ENCODE assay signal across 8 cellular contexts in genomic region chr9:100066539-100066938, GRCh38. TPM values are rescaled to one million over a fixed set of nuclear protein-coding genes. Genes with fewer than 3 reads are reported as not detected.
DNase-seq lines count a peak whose midpoint lies in the region; ATAC-seq and TF ChIP-seq lines count a peak whose summit lies in the region.

No MANE protein-coding gene starts in this region.

- peaks cover 27 to 53% of the 10 kb centered on the region in 2 donors for H3K4me1 Mint-ChIP-seq in natural killer cell
- no peaks in the 10 kb centered on the region for H3K4me1 Mint-ChIP-seq in activated T-helper 17 cell treated with anti-CD3 and anti-CD28 coated beads, Interleukin-2, amount 50 U/mL, for 72 hours
- peaks cover 12% of the 10 kb centered on the region for H3K4me1 Mint-ChIP-seq in activated T-helper 2 cell treated with anti-CD3 and anti-CD28 coated beads, Interferon-gamma antibody, Interleukin-2, Interleukin-4, amounts not matched to agents 10 μg/mL and 5 μg/mL and 100 μg/mL, durations not matched to agents 14 hours and 24 hours and 36 hours (ENCODE audit: low read depth)

- H3K9me3 ChIP-seq in SK-N-MC (ENCODE audit: low read depth, low read length) (no peaks in the 10 kb centered on the region), PC-3 (ENCODE audit: low read length) (no peaks in the 10 kb centered on the region)

- no peaks in the 10 kb centered on the region for H3F3A ChIP-seq in PC-3 (ENCODE audit: low read length, unreplicated experiment)

- CTCF ChIA-PET in PC-3 (lab: Charles Lee): no interaction called here

- H3K9ac ChIP-seq in SK-N-MC (ENCODE audit: insufficient read length) (no peak overlapping the region), PC-3 (ENCODE audit: low read length) (no peak overlapping the region)

- H3K36me3 ChIP-seq in SK-N-MC (ENCODE audit: insufficient read depth, low read length) (no peaks in the 10 kb centered on the region), PC-3 (ENCODE audit: low read depth, low read length) (no peaks in the 10 kb centered on the region)

- H3K9me2 ChIP-seq in PC-3 (replicated peaks; ENCODE audit: low read length): no peaks in the 10 kb centered on the region

- no peaks in the 10 kb centered on the region for H3K27me3 Mint-ChIP-seq in natural killer cell (ENCODE audit: low read depth in 2 of 2)
- H3K27me3 Mint-ChIP-seq in activated T-helper 17 cell treated with anti-CD3 and anti-CD28 coated beads, Interleukin-2, amount 50 U/mL, for 72 hours: no peaks in the 10 kb centered on the region
- H3K27me3 Mint-ChIP-seq in activated T-helper 2 cell treated with anti-CD3 and anti-CD28 coated beads, Interferon-gamma antibody, Interleukin-2, Interleukin-4, amounts not matched to agents 10 μg/mL and 5 μg/mL and 100 μg/mL, durations not matched to agents 14 hours and 24 hours and 36 hours (ENCODE audit: low read depth): no peaks in the 10 kb centered on the region

- no peaks in the 10 kb centered on the region for H3K27me3 ChIP-seq in PC-3 (ENCODE audit: low read length)

- H3K4me2 ChIP-seq in PC-3 (ENCODE audit: low read length): no peak overlapping the region

- BruUV-seq in PC-3 (replicated peaks; lab: Mats Ljungman, UMichigan): no TSS peak

- H3K4me1 ChIP-seq in PC-3 (ENCODE audit: insufficient read depth, low read length): peaks cover 36% of the 10 kb centered on the region

- no peaks in the 10 kb centered on the region; the same call in 1 of the 2 replicates for H4K20me1 ChIP-seq in PC-3 (ENCODE audit: low read length)

- H3K27ac ChIP-seq in SK-N-MC (peak overlapping the region; percentile 59), PC-3 (ENCODE audit: low read length) (no peak overlapping the region)

- ATAC-seq in GM18520 (IDR thresholded peaks at IDR 0.05; ENCODE audit: unreplicated experiment): peak; percentile 54
- ATAC-seq in HG02852 (IDR thresholded peaks at IDR 0.05; ENCODE audit: unreplicated experiment): peak; percentile 68
- no peak for ATAC-seq in natural killer cell
- ATAC-seq in activated T-helper 17 cell treated with anti-CD3 and anti-CD28 coated beads, Interleukin-2, amount 50 U/mL, for 72 hours (replicated peaks): no peak
- ATAC-seq in PC-3: no peak

- H3K4me3 Mint-ChIP-seq in natural killer cell: no peak overlapping the region
- H3K4me3 Mint-ChIP-seq in activated T-helper 17 cell treated with anti-CD3 and anti-CD28 coated beads, Interleukin-2, amount 50 U/mL, for 72 hours: no peak overlapping the region
- no peak overlapping the region for H3K4me3 Mint-ChIP-seq in activated T-helper 2 cell treated with anti-CD3 and anti-CD28 coated beads, Interferon-gamma antibody, Interleukin-2, Interleukin-4, amounts not matched to agents 10 μg/mL and 5 μg/mL and 100 μg/mL, durations not matched to agents 14 hours and 24 hours and 36 hours (ENCODE audit: low read depth)

- H3K79me2 ChIP-seq in PC-3 (ENCODE audit: low read length): peaks cover 37% of the 10 kb centered on the region

- DNase-seq in SK-N-MC (ENCODE audit: low read depth, low spot score) (no peak), natural killer cell (no peak), PC-3 (no peak), posterior cingulate gyrus (no peak)
- no peak for DNase-seq in activated T-helper 2 cell treated with anti-CD3 and anti-CD28 coated beads, Interferon-gamma antibody, Interleukin-2, Interleukin-4, amounts not matched to agents 10 μg/mL and 5 μg/mL and 100 μg/mL, durations not matched to agents 14 hours and 24 hours and 36 hours (ENCODE audit: low spot score)

- no peak overlapping the region for H2AFZ ChIP-seq in PC-3 (ENCODE audit: low read length)

- H3K27ac Mint-ChIP-seq in natural killer cell: peak overlapping the region; percentile 72 to 75
- H3K27ac Mint-ChIP-seq in activated T-helper 17 cell treated with anti-CD3 and anti-CD28 coated beads, Interleukin-2, amount 50 U/mL, for 72 hours: no peak overlapping the region
- no peak overlapping the region for H3K27ac Mint-ChIP-seq in activated T-helper 2 cell treated with anti-CD3 and anti-CD28 coated beads, Interferon-gamma antibody, Interleukin-2, Interleukin-4, amounts not matched to agents 10 μg/mL and 5 μg/mL and 100 μg/mL, durations not matched to agents 14 hours and 24 hours and 36 hours

- POLR2A ChIA-PET in PC-3 (lab: Charles Lee; ENCODE audit: unreplicated experiment): interaction anchor here (0.7 kb wide), 1 partner anchor 14 kb away, joined by 3 read pairs; no protein-coding TSS in a partner anchor

- peak overlapping the region; percentile 50 for H3K4me3 ChIP-seq in SK-N-MC
- no peak overlapping the region for H3K4me3 ChIP-seq in PC-3 (ENCODE audit: low read length)

- no peaks in the 10 kb centered on the region for H3K36me3 Mint-ChIP-seq in natural killer cell
- H3K36me3 Mint-ChIP-seq in activated T-helper 17 cell treated with anti-CD3 and anti-CD28 coated beads, Interleukin-2, amount 50 U/mL, for 72 hours (ENCODE audit: low read depth): no peaks in the 10 kb centered on the region
- peaks cover 9% of the 10 kb centered on the region for H3K36me3 Mint-ChIP-seq in activated T-helper 2 cell treated with anti-CD3 and anti-CD28 coated beads, Interferon-gamma antibody, Interleukin-2, Interleukin-4, amounts not matched to agents 10 μg/mL and 5 μg/mL and 100 μg/mL, durations not matched to agents 14 hours and 24 hours and 36 hours (ENCODE audit: low read depth)

- no peaks in the 10 kb centered on the region for H3K9me3 Mint-ChIP-seq in natural killer cell
- no peaks in the 10 kb centered on the region for H3K9me3 Mint-ChIP-seq in activated T-helper 17 cell treated with anti-CD3 and anti-CD28 coated beads, Interleukin-2, amount 50 U/mL, for 72 hours
- no peaks in the 10 kb centered on the region for H3K9me3 Mint-ChIP-seq in activated T-helper 2 cell treated with anti-CD3 and anti-CD28 coated beads, Interferon-gamma antibody, Interleukin-2, Interleukin-4, amounts not matched to agents 10 μg/mL and 5 μg/mL and 100 μg/mL, durations not matched to agents 14 hours and 24 hours and 36 hours

- no peak for TF ChIP-seq CTCF in natural killer cell (IDR thresholded peaks at IDR 0.05)
- TF ChIP-seq CTCF in PC-3 (conservative IDR thresholded peaks at IDR 0.05; ENCODE audit: low read depth, low read length): no peak

- intact Hi-C loops in natural killer cell (cut with micrococcal nuclease): no loop called here
- intact Hi-C loops in PC-3 (cut with micrococcal nuclease): no loop called here
- intact Hi-C loops in posterior cingulate gyrus (cut with DNase I): no loop called here
- intact Hi-C loops in activated T-helper 2 cell treated with anti-CD3 and anti-CD28 coated beads, Interferon-gamma antibody, Interleukin-2, Interleukin-4, amounts not matched to agents 10 μg/mL and 5 μg/mL and 100 μg/mL, durations not matched to agents 14 hours and 24 hours and 36 hours (cut with micrococcal nuclease): no loop called here

RNA-seq across cellular contexts. Expression of gene ERP44, which starts 32.3 kb away (rescaled TPM):
- total RNA-seq in natural killer cell: 10 to 100 TPM; 14.2 to 15.4 (median 15.1) TPM
- 10 to 100 TPM; 11.1 to 13.9 TPM for total RNA-seq in activated T-helper 17 cell treated with anti-CD3 and anti-CD28 coated beads, Interleukin-2, amount 50 U/mL, for 72 hours
- total RNA-seq in PC-3 (2014; rRNA removed): 5.8 and 7.7 TPM in 2 replicates
- total RNA-seq in activated T-helper 2 cell treated with anti-CD3 and anti-CD28 coated beads, Interferon-gamma antibody, Interleukin-2, Interleukin-4, amounts not matched to agents 10 μg/mL and 5 μg/mL and 100 μg/mL, durations not matched to agents 14 hours and 24 hours and 36 hours: 21.5 and 22.0 TPM in 2 replicates

RNA-seq across cellular contexts. Expression of gene INVS, which starts 32.5 kb away (rescaled TPM):
- total RNA-seq in natural killer cell (10 to 100 TPM; 24.5 to 30.6 (median 27.4) TPM), PC-3 (2014; rRNA removed) (8.9 and 9.6 TPM in 2 replicates)
- 10 to 100 TPM; 15.3 to 17.7 TPM for total RNA-seq in activated T-helper 17 cell treated with anti-CD3 and anti-CD28 coated beads, Interleukin-2, amount 50 U/mL, for 72 hours
- total RNA-seq in activated T-helper 2 cell treated with anti-CD3 and anti-CD28 coated beads, Interferon-gamma antibody, Interleukin-2, Interleukin-4, amounts not matched to agents 10 μg/mL and 5 μg/mL and 100 μg/mL, durations not matched to agents 14 hours and 24 hours and 36 hours: 18.8 and 20.5 TPM in 2 replicates

Comparison
In these comparisons a context has a peak if more than half of its experiments do, and no peak if none do; other contexts are left out.
1. ATAC-seq: peak in GM18520 (single experiment) and HG02852 (single experiment); none in natural killer cell (0 of 3), activated T-helper 17 cell treated with anti-CD3 and anti-CD28 coated beads, Interleukin-2, amount 50 U/mL, for 72 hours (single experiment) and PC-3 (single experiment).
2. H3K27ac Mint-ChIP-seq: peak in natural killer cell (2 of 2); none in activated T-helper 17 cell treated with anti-CD3 and anti-CD28 coated beads, Interleukin-2, amount 50 U/mL, for 72 hours (single experiment) and activated T-helper 2 cell treated with anti-CD3 and anti-CD28 coated beads, Interferon-gamma antibody, Interleukin-2, Interleukin-4, amounts not matched to agents 10 μg/mL and 5 μg/mL and 100 μg/mL, durations not matched to agents 14 hours and 24 hours and 36 hours (single experiment).